Comparison of ENCODE assay signal across 8 cellular contexts in the genomic region with DNA sequence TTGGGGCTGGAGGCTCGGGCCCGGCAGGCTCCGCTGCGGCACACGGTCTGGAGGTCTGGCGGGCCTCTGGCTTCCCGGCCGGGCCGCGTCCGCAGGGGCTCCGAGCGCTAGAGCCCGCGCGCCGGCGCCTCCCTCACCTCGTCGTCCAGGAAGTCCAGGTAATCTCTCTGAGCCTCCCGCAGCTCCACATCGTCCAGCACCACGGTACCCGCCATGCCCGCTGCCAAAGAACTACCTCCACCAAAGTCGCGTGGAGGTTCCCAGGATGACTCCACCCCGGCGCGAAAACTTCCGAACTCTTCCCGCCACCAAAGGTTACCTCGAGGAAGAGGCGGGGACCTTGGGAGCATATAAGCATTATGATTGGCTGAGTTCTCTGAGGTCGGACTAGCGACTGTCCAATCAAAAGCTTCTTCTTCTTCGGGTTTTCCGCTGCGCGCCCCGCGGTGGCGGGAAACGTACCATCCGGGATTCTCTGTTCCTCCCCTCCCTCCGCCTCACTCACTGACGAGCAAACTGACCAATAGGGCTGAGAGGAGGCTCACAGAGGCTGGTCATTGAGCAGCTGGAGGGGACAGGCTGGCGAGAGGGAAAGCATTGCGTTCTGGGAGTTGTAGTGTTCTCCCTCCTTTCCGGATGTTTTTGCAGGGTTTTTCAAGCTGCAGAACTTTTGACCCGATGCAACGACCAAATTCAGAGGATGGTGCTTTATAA. TPM values are rescaled to one million over a fixed set of nuclear protein-coding genes. Genes with fewer than 3 reads are reported as not detected.
DNase-seq lines count a peak whose midpoint lies in the region; ATAC-seq and TF ChIP-seq lines count a peak whose summit lies in the region.

A gene (minus strand): TSS at position 283 of the 714 bp plus-strand sequence. CDS start 68 bp downstream, at position 215.

- peak within 1 kb of the TSS; percentile 66 for H3K27ac ChIP-seq in KMS-11
- peak within 1 kb of the TSS; percentile 59 to 86 (median 72) for H3K27ac ChIP-seq in Peyer's patch
- H3K27ac ChIP-seq in esophagus squamous epithelium, result peak within 1 kb of the TSS; percentile 51 to 86 (median 78)

- H3K9ac ChIP-seq in KMS-11, result peak within 1 kb of the TSS; percentile 82

- no peak within 1 kb of the TSS for H3K4me3 ChIP-seq in KMS-11 (IDR thresholded peaks at IDR 0.05; ENCODE audit: insufficient read depth, low read depth, low read length)
- H3K4me3 ChIP-seq in Peyer's patch, result peak within 1 kb of the TSS; percentile 64 to 95 (median 76)
- H3K4me3 ChIP-seq in esophagus squamous epithelium, result peak within 1 kb of the TSS; percentile 61 to 94 (median 84)

- H2AFZ ChIP-seq in KMS-11 (ENCODE audit: low read depth), result peak within 1 kb of the TSS; percentile 67

- H3K27me3 ChIP-seq in KMS-11 (ENCODE audit: insufficient read depth, low read depth) (no peaks in the 10 kb centered on the region), Peyer's patch (no peaks in the 10 kb centered on the region), esophagus squamous epithelium (no peaks in the 10 kb centered on the region)

- H3K36me3 ChIP-seq in KMS-11 (ENCODE audit: insufficient read depth) (peaks cover 24% of the 10 kb centered on the region; the same call in 1 of the 2 replicates), Peyer's patch (peaks cover 0 to 31% (median 0%) of the 10 kb centered on the region in 3 donors), esophagus squamous epithelium (peaks cover 0 to 31% (median 17%) of the 10 kb centered on the region in 3 donors)

- no peaks in the 10 kb centered on the region for H3K9me3 ChIP-seq in Peyer's patch
- H3K9me3 ChIP-seq in esophagus squamous epithelium, result no peaks in the 10 kb centered on the region

- peaks cover 50% of the 10 kb centered on the region for H3K79me2 ChIP-seq in KMS-11 (ENCODE audit: insufficient read depth, low read depth)

- ATAC-seq in GM21737 (IDR thresholded peaks at IDR 0.05; ENCODE audit: unreplicated experiment), result peak; percentile 97

- H4K20me1 ChIP-seq in KMS-11 (ENCODE audit: insufficient read depth), result 0 out of 2 replicates have a peak, but pooled peaks cover 7% of the 10 kb centered on the region

- 1 to 2% methylated on average over 17 to 19 of the region's 52 CpGs for whole genome bisulfite sequencing in esophagus squamous epithelium, 2 donors

- intact Hi-C loops in esophagus squamous epithelium (cut with DNase I), result loop anchor here (10.0 kb wide), 1 partner anchor 120 kb away; no protein-coding TSS in a partner anchor

- peak within 1 kb of the TSS; percentile 90 for H3K4me2 ChIP-seq in KMS-11

- H3K4me1 ChIP-seq in KMS-11 (ENCODE audit: low read depth, poor library complexity, severe bottlenecking) (peaks cover 54% of the 10 kb centered on the region), Peyer's patch (peaks cover 0 to 16% (median 0%) of the 10 kb centered on the region in 4 donors), esophagus squamous epithelium (peaks cover 0 to 33% (median 12%) of the 10 kb centered on the region in 3 donors)

- TF ChIP-seq POLR2A in Peyer's patch (IDR thresholded peaks at IDR 0.05) (peak in 1 of 2 donors; percentile 49), esophagus squamous epithelium (IDR thresholded peaks at IDR 0.05) (peak in 1 of 4 donors; percentile 12)

- TF ChIP-seq CTCF in KMS-11 (conservative IDR thresholded peaks at IDR 0.05; ENCODE audit: low read depth, low read length) (no peak; the same call in 1 of the 2 replicates), Peyer's patch (IDR thresholded peaks at IDR 0.05) (peak in 2 of 6 experiments; percentile 45 to 48), esophagus squamous epithelium (IDR thresholded peaks at IDR 0.05) (peak in 3 of 6 experiments; percentile 27 to 39 (median 31))

- DNase-seq in DMS53 treated with DMSO at 0.1 percent for 48 hours (lab: John Stamatoyannopoulos, UW; ENCODE audit: unreplicated experiment) (peak; percentile 99), Peyer's patch (peak; percentile 96 to 99 (median 96)), esophagus squamous epithelium (lab: John Stamatoyannopoulos, UW) (peak; percentile 90), myocyte (ENCODE audit: low read depth) (peak; percentile 100)
- peak; percentile 95 to 96 for DNase-seq in activated T-cell treated with anti-CD3 and anti-CD28 coated beads, Interleukin-2, amount 50 U/mL, for 48 hours
- DNase-seq in stimulated activated CD8-positive, alpha-beta memory T cell treated with anti-CD3 and anti-CD28 coated beads, Interleukin-7, amount 100 ng/mL, for 48 hours (ENCODE audit: extremely low read depth in 1 of 2, low read depth in 1 of 2), result peak; percentile 93 to 96

RNA-seq across cellular contexts. Expression of the gene that starts here (rescaled TPM):
- 10 to 100 TPM; 24.9 to 71.8 (median 30.4) TPM for total RNA-seq in Peyer's patch
- total RNA-seq in esophagus squamous epithelium, result 10 to 100 TPM; 37.5 to 70.3 (median 47.7) TPM
- 12.0 and 17.6 TPM in 2 replicates for total RNA-seq in myocyte
- 12.2 TPM for polyA plus RNA-seq in myocyte (2012)
